Comparison of ENCODE assay signal across 19 cellular contexts in genomic region chr12:68446379-68446778, GRCh38.
DNase-seq lines count a peak whose midpoint lies in the region; ATAC-seq lines count a peak whose summit lies in the region.
"Had no signal": no experiment of that assay in that cellular context is flagged by ENCODE, and none has a peak within 500 bp of the region (broad histone marks: within the 10 kb centered on the region; RNA-seq: fewer than 3 reads in every experiment).

No MANE protein-coding gene starts in this region.

- peak overlapping the region; percentile 19 for H3K4me3 Mint-ChIP-seq in T-helper 17 cell
- peak overlapping the region; percentile 23 for H3K4me3 Mint-ChIP-seq in stimulated activated memory B cell treated with anti-CD40 and anti-IgM and Interleukin-4, amounts not matched to agents 10 μg/mL and 1 μg/mL and 100 μg/mL, for 72 hours
- H3K4me3 Mint-ChIP-seq: activated CD8-positive, alpha-beta T cell treated with anti-CD3 and anti-CD28 coated beads for 36 hours; activated T-cell treated with anti-CD3 and anti-CD28 coated beads, Interleukin-2, amount 50 U/mL, for 24 hours; HFFc6; T-helper 2 cell treated with Interferon-gamma antibody and Interleukin-4, amounts not matched to agents 5 μg/mL and 100 μg/mL, for 36 hours had no signal

- no CpG with 5 or more reads among the region's 1 CpG for WGBS in HUES64

- H3K4me1 ChIP-seq in HUES64 (ENCODE audit: insufficient read depth, low read length) = peaks cover 38% of the 10 kb centered on the region
- H3K4me1 ChIP-seq in iPS-20b (ENCODE audit: insufficient read depth, low read length) = peaks cover 29% of the 10 kb centered on the region; the same call in 1 of the 2 replicates

- H3K27ac ChIP-seq in HUES64 (ENCODE audit: low read depth, low read length) (peak overlapping the region; percentile 22), iPS-20b (ENCODE audit: low read length) (no peak overlapping the region)
- H3K27ac ChIP-seq: thyroid gland had no signal

- no peak overlapping the region for H3K4me3 ChIP-seq in HUES64 (ENCODE audit: low read length)
- H3K4me3 ChIP-seq in iPS-20b (ENCODE audit: low read length) = peak overlapping the region; percentile 21; the same call in 1 of the 2 replicates
- H3K4me3 ChIP-seq: thyroid gland had no signal

- H3K27me3 ChIP-seq in HUES64 (ENCODE audit: insufficient read depth, low read length) (no peaks in the 10 kb centered on the region), iPS-20b (ENCODE audit: insufficient read depth, low read length) (no peaks in the 10 kb centered on the region)
- H3K27me3 ChIP-seq: thyroid gland had no signal

- peak overlapping the region; percentile 91 for H3K27ac Mint-ChIP-seq in T-helper 17 cell
- H3K27ac Mint-ChIP-seq in stimulated activated memory B cell treated with anti-CD40 and anti-IgM and Interleukin-4, amounts not matched to agents 10 μg/mL and 1 μg/mL and 100 μg/mL, for 72 hours = peak overlapping the region; percentile 95
- H3K27ac Mint-ChIP-seq: activated CD8-positive, alpha-beta T cell treated with anti-CD3 and anti-CD28 coated beads for 36 hours; activated T-cell treated with anti-CD3 and anti-CD28 coated beads, Interleukin-2, amount 50 U/mL, for 24 hours; HFFc6; T-helper 2 cell treated with Interferon-gamma antibody and Interleukin-4, amounts not matched to agents 5 μg/mL and 100 μg/mL, for 36 hours had no signal

- no peaks in the 10 kb centered on the region for H3K27me3 Mint-ChIP-seq in T-helper 17 cell
- no peaks in the 10 kb centered on the region for H3K27me3 Mint-ChIP-seq in stimulated activated memory B cell treated with anti-CD40 and anti-IgM and Interleukin-4, amounts not matched to agents 10 μg/mL and 1 μg/mL and 100 μg/mL, for 72 hours
- H3K27me3 Mint-ChIP-seq: activated CD8-positive, alpha-beta T cell treated with anti-CD3 and anti-CD28 coated beads for 36 hours; activated T-cell treated with anti-CD3 and anti-CD28 coated beads, Interleukin-2, amount 50 U/mL, for 24 hours had no signal

- H3K9ac ChIP-seq in HUES64 (ENCODE audit: low read depth, low read length) (no peak overlapping the region), iPS-20b (ENCODE audit: low read depth, low read length) (peak overlapping the region; percentile 28; the same call in 1 of the 2 replicates)

- peaks cover 47% of the 10 kb centered on the region for H3K4me1 Mint-ChIP-seq in T-helper 17 cell
- H3K4me1 Mint-ChIP-seq in stimulated activated memory B cell treated with anti-CD40 and anti-IgM and Interleukin-4, amounts not matched to agents 10 μg/mL and 1 μg/mL and 100 μg/mL, for 72 hours = peaks cover 68% of the 10 kb centered on the region

- no peaks in the 10 kb centered on the region for H3K36me3 ChIP-seq in HUES64 (ENCODE audit: insufficient read depth, low read length)
- no peaks in the 10 kb centered on the region for H3K36me3 ChIP-seq in iPS-20b (ENCODE audit: insufficient read depth, low read depth, low read length)
- H3K36me3 ChIP-seq: thyroid gland had no signal

- H3K9me3 Mint-ChIP-seq in stimulated activated memory B cell treated with anti-CD40 and anti-IgM and Interleukin-4, amounts not matched to agents 10 μg/mL and 1 μg/mL and 100 μg/mL, for 72 hours = peaks cover 5% of the 10 kb centered on the region

- no peak for DNase-seq in T-helper 17 cell
- DNase-seq in NCI-H748 treated with DMSO at 0.1 percent for 48 hours (lab: John Stamatoyannopoulos, UW) = no peak
- DNase-seq: activated CD8-positive, alpha-beta T cell treated with anti-CD3 and anti-CD28 coated beads for 36 hours; activated naive CD4-positive, alpha-beta T cell treated with anti-CD3 and anti-CD28 coated beads, Interleukin-2, amount 50 U/mL, for 16 hours; activated T-cell treated with anti-CD3 and anti-CD28 coated beads, Interleukin-2, amount 50 U/mL, for 24 hours; cerebellar nuclear complex; DMS79; effector CD4-positive, alpha-beta T cell; HFFc6; left colon; NCI-H1694 treated with DMSO at 0.1 percent for 48 hours; NCI-H82 had no signal

- peaks cover 14% of the 10 kb centered on the region; the same call in 1 of the 2 replicates for H3K9me3 ChIP-seq in HUES64 (ENCODE audit: insufficient read depth, low read depth, low read length)
- no peaks in the 10 kb centered on the region for H3K9me3 ChIP-seq in T-helper 17 cell (ENCODE audit: control insufficient read depth, low read length, poor library complexity, severe bottlenecking)
- peaks cover 15% of the 10 kb centered on the region for H3K9me3 ChIP-seq in iPS-20b (ENCODE audit: insufficient read depth, low read depth, low read length)
- H3K9me3 ChIP-seq: thyroid gland had no signal

- ATAC-seq in T-helper 17 cell = no peak
- no peak for ATAC-seq in stimulated activated memory B cell treated with anti-CD40 and anti-IgM and Interleukin-4, amounts not matched to agents 10 μg/mL and 1 μg/mL and 100 μg/mL, for 72 hours
- no peak for ATAC-seq in GM19023 (IDR thresholded peaks at IDR 0.05; ENCODE audit: unreplicated experiment)
- ATAC-seq in GM18870 (IDR thresholded peaks at IDR 0.05; ENCODE audit: unreplicated experiment) = no peak
- ATAC-seq: activated CD8-positive, alpha-beta T cell treated with anti-CD3 and anti-CD28 coated beads for 36 hours had no signal

- H3K36me3 Mint-ChIP-seq in T-helper 17 cell (ENCODE audit: low read depth) = peaks cover 2% of the 10 kb centered on the region
- H3K36me3 Mint-ChIP-seq in stimulated activated memory B cell treated with anti-CD40 and anti-IgM and Interleukin-4, amounts not matched to agents 10 μg/mL and 1 μg/mL and 100 μg/mL, for 72 hours = peaks cover 9% of the 10 kb centered on the region
